In genomic region chr11:46597609-46598219, GRCh38 we compare ENCODE assay signal across 20 cellular contexts. TPM values are rescaled to one million over a fixed set of nuclear protein-coding genes. Genes with fewer than 3 reads are reported as not detected.
DNase-seq lines count a peak whose midpoint lies in the region; ATAC-seq lines count a peak whose summit lies in the region.
"Had no signal": no experiment of that assay in that cellular context is flagged by ENCODE, and none has a peak within 500 bp of the region (broad histone marks: within the 10 kb centered on the region; RNA-seq: fewer than 3 reads in every experiment).

No MANE protein-coding gene starts in this region.

- no peak for ATAC-seq in GM21528 (IDR thresholded peaks at IDR 0.05; ENCODE audit: low FRiP score, unreplicated experiment)
- ATAC-seq: activated T-cell treated with anti-CD3 and anti-CD28 coated beads, Interleukin-2, amount 50 U/mL, for 4 hours; lower lobe of right lung; right cardiac atrium; WTC11 had no signal

- DNase-seq in activated CD4-positive, alpha-beta T cell treated with anti-CD3 and anti-CD28 coated beads, Interleukin-2, amount 10 ng/mL, durations not matched to agents 24 days and 14 days: no peak
- no peak for DNase-seq in activated CD4-positive, alpha-beta T cell treated with anti-CD3 and anti-CD28 coated beads, Interleukin-2, amount 50 U/mL, for 4 hours
- DNase-seq in RKO (ENCODE audit: low spot score): peak; percentile 37
- DNase-seq in dermis blood vessel endothelial cell: peak; percentile 78
- DNase-seq in activated effector memory CD4-positive, alpha-beta T cell treated with Interleukin-2 at 50 U/mL for 16 hours: no peak
- DNase-seq in HT-29 (ENCODE audit: low spot score): no peak
- DNase-seq: activated T-cell treated with anti-CD3 and anti-CD28 coated beads, Interleukin-2, amount 50 U/mL, for 4 hours; amygdala; CD8-positive, alpha-beta memory T cell; cortex of kidney; GF-D8; lower lobe of right lung; NCI-H1092 treated with DMSO at 0.1 percent for 48 hours; NCI-H2227 treated with DMSO at 0.1 percent for 48 hours; right cardiac atrium; stimulated activated CD4-positive, alpha-beta T cell treated with anti-CD3 and anti-CD28 coated beads, Interleukin-4, amount 100 ng/mL, for 1 hour had no signal

- peaks cover 15% of the 10 kb centered on the region for H3K4me1 Mint-ChIP-seq in activated CD4-positive, alpha-beta T cell treated with anti-CD3 and anti-CD28 coated beads, Interleukin-2, amount 10 ng/mL, durations not matched to agents 24 days and 14 days

- intact Hi-C loops in activated CD4-positive, alpha-beta T cell treated with anti-CD3 and anti-CD28 coated beads, Interleukin-2, amount 10 ng/mL, durations not matched to agents 24 days and 14 days (cut with micrococcal nuclease): no loop called here

- no peaks in the 10 kb centered on the region for H3K27me3 ChIP-seq in skeletal muscle satellite cell (ENCODE audit: control insufficient read depth, insufficient read depth, low read length)

- H3K27me3 Mint-ChIP-seq in activated CD4-positive, alpha-beta T cell treated with anti-CD3 and anti-CD28 coated beads, Interleukin-2, amount 10 ng/mL, durations not matched to agents 24 days and 14 days: no peaks in the 10 kb centered on the region

- H3K4me2 ChIP-seq in skeletal muscle satellite cell (ENCODE audit: low read length): peak overlapping the region; percentile 8

- no peaks in the 10 kb centered on the region for H3K9me3 ChIP-seq in skeletal muscle satellite cell (replicated peaks; ENCODE audit: low read length)
- H3K9me3 ChIP-seq: lower lobe of right lung had no signal

- peaks cover 6% of the 10 kb centered on the region for H3K36me3 Mint-ChIP-seq in activated CD4-positive, alpha-beta T cell treated with anti-CD3 and anti-CD28 coated beads, Interleukin-2, amount 10 ng/mL, durations not matched to agents 24 days and 14 days (ENCODE audit: low read depth)
- H3K36me3 Mint-ChIP-seq: WTC11 had no signal

- H3K9me3 Mint-ChIP-seq in activated CD4-positive, alpha-beta T cell treated with anti-CD3 and anti-CD28 coated beads, Interleukin-2, amount 10 ng/mL, durations not matched to agents 24 days and 14 days: peaks cover 5% of the 10 kb centered on the region
- H3K9me3 Mint-ChIP-seq: activated T-cell treated with anti-CD3 and anti-CD28 coated beads, Interleukin-2, amount 50 U/mL, for 4 hours; CD8-positive, alpha-beta memory T cell; neural crest cell; WTC11 had no signal

- H3K4me1 ChIP-seq in skeletal muscle satellite cell (ENCODE audit: control insufficient read depth, insufficient read depth, low read length): peaks cover 17% of the 10 kb centered on the region

- no peak overlapping the region for H3K4me3 Mint-ChIP-seq in activated CD4-positive, alpha-beta T cell treated with anti-CD3 and anti-CD28 coated beads, Interleukin-2, amount 10 ng/mL, durations not matched to agents 24 days and 14 days
- H3K4me3 Mint-ChIP-seq: activated T-cell treated with anti-CD3 and anti-CD28 coated beads, Interleukin-2, amount 50 U/mL, for 4 hours; neural crest cell; WTC11 had no signal

- H3K9ac ChIP-seq in skeletal muscle satellite cell (ENCODE audit: low read depth, low read length): no peak overlapping the region

- H3K27ac Mint-ChIP-seq in activated CD4-positive, alpha-beta T cell treated with anti-CD3 and anti-CD28 coated beads, Interleukin-2, amount 10 ng/mL, durations not matched to agents 24 days and 14 days: peak overlapping the region; percentile 52
- H3K27ac Mint-ChIP-seq: CD8-positive, alpha-beta memory T cell; WTC11 had no signal

- no peak overlapping the region for H3K4me3 ChIP-seq in skeletal muscle satellite cell (ENCODE audit: low read length)
- H3K4me3 ChIP-seq: lower lobe of right lung had no signal

- no peaks in the 10 kb centered on the region for H3K36me3 ChIP-seq in skeletal muscle satellite cell (ENCODE audit: insufficient read depth, low read length)
- H3K36me3 ChIP-seq: lower lobe of right lung had no signal

RNA-seq across cellular contexts. Expression of gene AMBRA1, which starts 3.9 kb away (rescaled TPM):
- total RNA-seq in activated CD4-positive, alpha-beta T cell treated with anti-CD3 and anti-CD28 coated beads, Interleukin-2, amount 10 ng/mL, durations not matched to agents 24 days and 14 days: 27.7 and 34.9 TPM in 2 replicates
- 20.9 and 27.3 TPM in 2 replicates for total RNA-seq in dermis blood vessel endothelial cell
- total RNA-seq in skeletal muscle satellite cell (2012; rRNA removed): 17.3 and 17.7 TPM in 2 replicates
- total RNA-seq in HT-29 (2014; rRNA removed; shearing (Covaris generic)): 34.0 and 34.1 TPM in 2 replicates

RNA-seq across cellular contexts. Expression of gene HARBI1, which starts 19.3 kb away (rescaled TPM):
- total RNA-seq in activated CD4-positive, alpha-beta T cell treated with anti-CD3 and anti-CD28 coated beads, Interleukin-2, amount 10 ng/mL, durations not matched to agents 24 days and 14 days: 4.3 and 4.5 TPM in 2 replicates
- 3.7 and 5.8 TPM in 2 replicates for total RNA-seq in dermis blood vessel endothelial cell
- total RNA-seq in skeletal muscle satellite cell (2012; rRNA removed): 2.3 and 5.7 TPM in 2 replicates
- total RNA-seq in HT-29 (2014; rRNA removed; shearing (Covaris generic)): 8.0 and 8.3 TPM in 2 replicates

RNA-seq across cellular contexts. Expression of gene ATG13, which starts 19.6 kb away (rescaled TPM):
- 55.4 and 55.6 TPM in 2 replicates for total RNA-seq in activated CD4-positive, alpha-beta T cell treated with anti-CD3 and anti-CD28 coated beads, Interleukin-2, amount 10 ng/mL, durations not matched to agents 24 days and 14 days
- total RNA-seq in dermis blood vessel endothelial cell: 57.7 and 67.3 TPM in 2 replicates
- total RNA-seq in skeletal muscle satellite cell (2012; rRNA removed): 33.0 and 46.1 TPM in 2 replicates
- total RNA-seq in HT-29 (2014; rRNA removed; shearing (Covaris generic)): 140 and 152 TPM in 2 replicates

Comparison
In these comparisons a context has a peak if more than half of its experiments do, and no peak if none do; other contexts are left out.
1. DNase-seq: peak in RKO (single experiment) and dermis blood vessel endothelial cell (single experiment); none in activated CD4-positive, alpha-beta T cell treated with anti-CD3 and anti-CD28 coated beads, Interleukin-2, amount 10 ng/mL, durations not matched to agents 24 days and 14 days (single experiment), activated CD4-positive, alpha-beta T cell treated with anti-CD3 and anti-CD28 coated beads, Interleukin-2, amount 50 U/mL, for 4 hours (0 of 2), activated effector memory CD4-positive, alpha-beta T cell treated with Interleukin-2 at 50 U/mL for 16 hours (single experiment) and HT-29 (single experiment).